In the genomic region with DNA sequence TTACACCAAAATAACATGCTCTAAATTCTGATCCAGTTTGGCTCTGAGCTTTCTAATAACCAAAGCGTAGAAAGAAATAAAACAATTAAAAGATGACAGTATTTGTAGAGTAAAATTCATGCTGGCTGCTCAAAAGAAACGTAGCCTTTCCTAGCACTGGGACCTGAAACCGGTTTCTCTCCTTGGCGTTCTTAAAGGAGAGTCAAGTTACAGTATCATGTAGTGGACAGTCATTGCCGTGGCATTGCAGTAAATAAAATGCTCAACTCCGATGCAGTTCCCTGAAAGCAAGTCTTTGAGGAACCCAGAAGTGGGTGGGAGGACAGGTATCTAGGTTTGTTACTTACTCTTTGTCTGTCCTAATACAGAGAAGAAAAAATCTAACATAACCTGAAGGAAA, we compare ENCODE assay signal across 20 cellular contexts. TPM values are rescaled to one million over a fixed set of nuclear protein-coding genes. Genes with fewer than 3 reads are reported as not detected.
DNase-seq lines count a peak whose midpoint lies in the region; ATAC-seq, FAIRE-seq and TF ChIP-seq lines count a peak whose summit lies in the region.
"Had no signal": no experiment of that assay in that cellular context is flagged by ENCODE, and none has a peak within 500 bp of the region (broad histone marks: within the 10 kb centered on the region; RNA-seq: fewer than 3 reads in every experiment).

No MANE protein-coding gene starts in this region.

- no peak overlapping the region for H3K4me3 Mint-ChIP-seq in CD4-positive, alpha-beta memory T cell
- H3K4me3 Mint-ChIP-seq in activated T-helper 17 cell treated with anti-CD3 and anti-CD28 coated beads, Interleukin-2, amount 50 U/mL, for 72 hours, result no peak overlapping the region
- no peak overlapping the region for H3K4me3 Mint-ChIP-seq in mesothelial cell of epicardium
- H3K4me3 Mint-ChIP-seq: neural crest cell had no signal

- H3K4me1 ChIP-seq in CD4-positive, alpha-beta memory T cell (ENCODE audit: insufficient read depth, low read length), result no peaks in the 10 kb centered on the region
- H3K4me1 ChIP-seq: transverse colon had no signal

- POLR2A ChIA-PET in CD4-positive, alpha-beta memory T cell (lab: Charles Lee; ENCODE audit: partially characterized antibody), result no interaction called here

- peak overlapping the region in 4 of 7 donors; percentile 30 to 65 (median 52) for H3K27ac Mint-ChIP-seq in CD4-positive, alpha-beta memory T cell
- peak overlapping the region; percentile 57 for H3K27ac Mint-ChIP-seq in activated T-helper 17 cell treated with anti-CD3 and anti-CD28 coated beads, Interleukin-2, amount 50 U/mL, for 72 hours
- H3K27ac Mint-ChIP-seq in mesothelial cell of epicardium, result peak overlapping the region; percentile 84
- H3K27ac Mint-ChIP-seq: progenitor cell of endocrine pancreas had no signal

- ATAC-seq in activated T-helper 17 cell treated with anti-CD3 and anti-CD28 coated beads, Interleukin-2, amount 50 U/mL, for 72 hours (replicated peaks), result no peak
- ATAC-seq: body of pancreas, left ventricle myocardium superior had no signal

- H3K9me3 ChIP-seq in CD4-positive, alpha-beta memory T cell (ENCODE audit: control insufficient read depth in 1 of 2, low read length in 2 of 2), result no peaks in the 10 kb centered on the region
- H3K9me3 ChIP-seq: body of pancreas, transverse colon had no signal

- TF ChIP-seq CTCF in mesothelial cell of epicardium (IDR thresholded peaks at IDR 0.05; ENCODE audit: unreplicated experiment), result no peak

- peaks cover 6 to 25% (median 10%) of the 10 kb centered on the region in 4 donors for H3K4me1 Mint-ChIP-seq in CD4-positive, alpha-beta memory T cell
- peaks cover 5% of the 10 kb centered on the region for H3K4me1 Mint-ChIP-seq in activated T-helper 17 cell treated with anti-CD3 and anti-CD28 coated beads, Interleukin-2, amount 50 U/mL, for 72 hours
- peaks cover 31% of the 10 kb centered on the region for H3K4me1 Mint-ChIP-seq in mesothelial cell of epicardium

- H3K4me3 ChIP-seq in CD4-positive, alpha-beta memory T cell (ENCODE audit: low read length in 2 of 2), result no peak overlapping the region
- H3K4me3 ChIP-seq: body of pancreas, transverse colon had no signal

- CTCF ChIA-PET in CD4-positive, alpha-beta memory T cell (lab: Charles Lee; ENCODE audit: partially characterized antibody), result interaction anchor here (1.1 to 2.4 kb wide), 5 partner anchors 10 to 187 kb away, joined by 3 to 6 read pairs (median 3); no protein-coding TSS in a partner anchor

- H3K36me3 ChIP-seq in CD4-positive, alpha-beta memory T cell (ENCODE audit: insufficient read depth, low read length), result peaks cover 42% of the 10 kb centered on the region

- H3K9me3 Mint-ChIP-seq in CD4-positive, alpha-beta memory T cell, result peaks cover 0 to 1% (median 0%) of the 10 kb centered on the region in 8 donors
- no peaks in the 10 kb centered on the region for H3K9me3 Mint-ChIP-seq in activated T-helper 17 cell treated with anti-CD3 and anti-CD28 coated beads, Interleukin-2, amount 50 U/mL, for 72 hours
- H3K9me3 Mint-ChIP-seq in mesothelial cell of epicardium, result no peaks in the 10 kb centered on the region
- H3K9me3 Mint-ChIP-seq: neural crest cell had no signal

- in situ Hi-C loops in ACHN (cut with HindIII; ENCODE audit: low pct_ligation_motif_present, low pct_unique_long_range_greater_than_20kb, low sequenced_read_pairs), result no loop called here

- no peaks in the 10 kb centered on the region for H3K27me3 ChIP-seq in CD4-positive, alpha-beta memory T cell (ENCODE audit: insufficient read depth, low read length)
- H3K27me3 ChIP-seq: body of pancreas, transverse colon had no signal

- no peak for DNase-seq in CD4-positive, alpha-beta memory T cell
- DNase-seq in GM12892 (ENCODE audit: insufficient read length), result no peak
- DNase-seq in mesothelial cell of epicardium (ENCODE audit: low spot score in 2 of 2, unreplicated experiment in 2 of 2), result no peak
- DNase-seq in ecto neural progenitor cell (ENCODE audit: low spot score), result no peak
- no peak for DNase-seq in NCI-H526 (lab: John Stamatoyannopoulos, UW)
- no peak for DNase-seq in ACHN
- DNase-seq: activated CD4-positive, CD25-positive, alpha-beta regulatory T cell; activated CD8-positive, alpha-beta memory T cell treated with anti-CD3 and anti-CD28 coated beads for 24 hours; body of pancreas; foreskin melanocyte; hypothalamus; KG1; left ventricle myocardium superior; NCI-H1436; NCI-H446; transverse colon had no signal

- FAIRE-seq in GM12892 (lab: Jason Lieb, UNC), result peak; percentile 30

- intact Hi-C loops in CD4-positive, alpha-beta memory T cell (cut with micrococcal nuclease), result no loop called here

- no peak for TF ChIP-seq POLR2A in GM12892 (IDR thresholded peaks at IDR 0.05; ENCODE audit: low read depth, low read length)

- no peaks in the 10 kb centered on the region for H3K27me3 Mint-ChIP-seq in CD4-positive, alpha-beta memory T cell
- no peaks in the 10 kb centered on the region for H3K27me3 Mint-ChIP-seq in activated T-helper 17 cell treated with anti-CD3 and anti-CD28 coated beads, Interleukin-2, amount 50 U/mL, for 72 hours
- H3K27me3 Mint-ChIP-seq in mesothelial cell of epicardium (ENCODE audit: low read depth), result no peaks in the 10 kb centered on the region
- H3K27me3 Mint-ChIP-seq: progenitor cell of endocrine pancreas had no signal

- H3K36me3 Mint-ChIP-seq in CD4-positive, alpha-beta memory T cell, result peaks cover 36 to 86% of the 10 kb centered on the region in 2 donors
- peaks cover 89% of the 10 kb centered on the region for H3K36me3 Mint-ChIP-seq in activated T-helper 17 cell treated with anti-CD3 and anti-CD28 coated beads, Interleukin-2, amount 50 U/mL, for 72 hours (ENCODE audit: low read depth)
- peaks cover 11% of the 10 kb centered on the region for H3K36me3 Mint-ChIP-seq in mesothelial cell of epicardium

- no peak overlapping the region for H3K27ac ChIP-seq in CD4-positive, alpha-beta memory T cell (ENCODE audit: low read depth, low read length)
- H3K27ac ChIP-seq: body of pancreas, transverse colon had no signal

RNA-seq across cellular contexts. Expression of a gene that starts 52.7 kb away (rescaled TPM):
- total RNA-seq in CD4-positive, alpha-beta memory T cell, result 10 to 100 TPM; 24.1 to 24.3 TPM
- polyA plus RNA-seq in CD4-positive, alpha-beta memory T cell, result 10 to 100 TPM; 32.5 to 40.8 TPM
- 52.2 TPM for polyA plus RNA-seq in GM12892 (2012; ENCODE audit: missing spikeins)
- total RNA-seq in activated T-helper 17 cell treated with anti-CD3 and anti-CD28 coated beads, Interleukin-2, amount 50 U/mL, for 72 hours, result 10 to 100 TPM; 28.7 to 45.0 TPM
- 269 to 275 TPM (median 270 TPM) in 3 replicates for total RNA-seq in mesothelial cell of epicardium
- total RNA-seq: OCI-LY7 had no signal
